In genomic region chrX:31608651-31609050, GRCh38 we compare ENCODE assay signal across 16 cellular contexts.
DNase-seq lines count a peak whose midpoint lies in the region; ATAC-seq, FAIRE-seq and TF ChIP-seq lines count a peak whose summit lies in the region.
"Had no signal": no experiment of that assay in that cellular context is flagged by ENCODE, and none has a peak within 500 bp of the region (broad histone marks: within the 10 kb centered on the region; RNA-seq: fewer than 3 reads in every experiment).

No MANE protein-coding gene starts in this region.

- peak overlapping the region; percentile 55 for H3K27ac Mint-ChIP-seq in MCF 10A (ENCODE audit: low read depth, unreplicated experiment)
- no peak overlapping the region for H3K27ac Mint-ChIP-seq in activated CD8-positive, alpha-beta T cell treated with anti-CD3 and anti-CD28 coated beads, Interleukin-2, amount 10 ng/mL, durations not matched to agents 7 days and 5 days

- H2AFZ ChIP-seq in endothelial cell of umbilical vein (ENCODE audit: low read depth, low read length) = no peak overlapping the region

- peaks cover 16% of the 10 kb centered on the region for H3K4me1 Mint-ChIP-seq in MCF 10A (ENCODE audit: insufficient read depth, unreplicated experiment)
- H3K4me1 Mint-ChIP-seq in activated CD8-positive, alpha-beta T cell treated with anti-CD3 and anti-CD28 coated beads, Interleukin-2, amount 10 ng/mL, durations not matched to agents 7 days and 5 days (ENCODE audit: low read depth) = no peaks in the 10 kb centered on the region

- H3K36me3 Mint-ChIP-seq in MCF 10A (ENCODE audit: insufficient read depth, unreplicated experiment) = no peaks in the 10 kb centered on the region
- H3K36me3 Mint-ChIP-seq in activated CD8-positive, alpha-beta T cell treated with anti-CD3 and anti-CD28 coated beads, Interleukin-2, amount 10 ng/mL, durations not matched to agents 7 days and 5 days (ENCODE audit: low read depth) = no peaks in the 10 kb centered on the region

- H3K27ac ChIP-seq in breast epithelium (no peak overlapping the region), endothelial cell of umbilical vein (ENCODE audit: insufficient read depth, low read depth, low read length) (no peak overlapping the region), gastrocnemius medialis (no peak overlapping the region)
- H3K27ac ChIP-seq: BLaER1 treated with 17β-estradiol and CSF1 and Interleukin-3, amounts not matched to agents 10 nM and 100 nM had no signal

- H3K9me3 Mint-ChIP-seq in MCF 10A (ENCODE audit: unreplicated experiment) = no peaks in the 10 kb centered on the region
- H3K9me3 Mint-ChIP-seq in activated CD8-positive, alpha-beta T cell treated with anti-CD3 and anti-CD28 coated beads, Interleukin-2, amount 10 ng/mL, durations not matched to agents 7 days and 5 days (ENCODE audit: insufficient read depth) = no peaks in the 10 kb centered on the region

- H3K4me3 ChIP-seq in breast epithelium = no peak overlapping the region
- no peak overlapping the region for H3K4me3 ChIP-seq in endothelial cell of umbilical vein (replicated peaks in 1 of 3; ENCODE audit: insufficient read depth in 1 of 3, low read depth in 1 of 3, low read length in 3 of 3)
- H3K4me3 ChIP-seq in gastrocnemius medialis = no peak overlapping the region
- H3K4me3 ChIP-seq: BLaER1 treated with 17β-estradiol and CSF1 and Interleukin-3, amounts not matched to agents 10 nM and 100 nM had no signal

- H3K9me3 ChIP-seq in breast epithelium (no peaks in the 10 kb centered on the region), endothelial cell of umbilical vein (replicated peaks; ENCODE audit: control insufficient read depth, insufficient read depth, low read length) (no peaks in the 10 kb centered on the region), gastrocnemius medialis (no peaks in the 10 kb centered on the region)

- ATAC-seq in left colon (peak; percentile 76), gastrocnemius medialis (no peak)
- no peak for ATAC-seq in activated CD8-positive, alpha-beta T cell treated with anti-CD3 and anti-CD28 coated beads, Interleukin-2, amount 10 ng/mL, durations not matched to agents 7 days and 5 days
- ATAC-seq: HCT116 had no signal

- CTCF ChIA-PET in MCF 10A (lab: Yijun Ruan, JAX) = interaction anchor here (1.3 to 1.5 kb wide), 2 partner anchors 184 to 570 kb away, joined by 3 to 7 read pairs; no protein-coding TSS in a partner anchor
- CTCF ChIA-PET in endothelial cell of umbilical vein (lab: Charles Lee) = no interaction called here
- CTCF ChIA-PET in activated CD8-positive, alpha-beta T cell treated with anti-CD3 and anti-CD28 coated beads, Interleukin-2, amount 10 ng/mL, durations not matched to agents 7 days and 5 days (lab: Charles Lee) = no interaction called here

- DNase-seq in MCF 10A (ENCODE audit: unreplicated experiment) (no peak), breast epithelium (ENCODE audit: low spot score in 2 of 2) (no peak), endothelial cell of umbilical vein (ENCODE audit: low read depth, low spot score) (no peak), left colon (no peak), NCI-H2196 treated with DMSO at 0.1 percent for 48 hours (lab: John Stamatoyannopoulos, UW; ENCODE audit: unreplicated experiment) (no peak), gastrocnemius medialis (no peak), DMS79 treated with DMSO at 0.1 percent for 48 hours (lab: John Stamatoyannopoulos, UW) (no peak)
- DNase-seq in activated CD8-positive, alpha-beta T cell treated with anti-CD3 and anti-CD28 coated beads, Interleukin-2, amount 10 ng/mL, durations not matched to agents 7 days and 5 days = no peak
- DNase-seq: 8988T, NCI-H1436, NCI-H2081, NCI-H2227 treated with DMSO at 0.1 percent for 48 hours, NCI-H526 treated with DMSO at 0.1 percent for 48 hours had no signal

- POLR2A ChIA-PET in MCF 10A (lab: Yijun Ruan, JAX) = no interaction called here
- POLR2A ChIA-PET in endothelial cell of umbilical vein (lab: Charles Lee) = no interaction called here
- POLR2A ChIA-PET in activated CD8-positive, alpha-beta T cell treated with anti-CD3 and anti-CD28 coated beads, Interleukin-2, amount 10 ng/mL, durations not matched to agents 7 days and 5 days (lab: Charles Lee) = no interaction called here

- H3K27me3 ChIP-seq in breast epithelium (peaks cover 0 to 13% of the 10 kb centered on the region in 2 donors), endothelial cell of umbilical vein (ENCODE audit: control insufficient read depth in 2 of 2, insufficient read depth in 2 of 2, low read length in 2 of 2) (no peaks in the 10 kb centered on the region), gastrocnemius medialis (no peaks in the 10 kb centered on the region)

- H3K4me3 Mint-ChIP-seq in MCF 10A (ENCODE audit: unreplicated experiment) = no peak overlapping the region
- no peak overlapping the region for H3K4me3 Mint-ChIP-seq in activated CD8-positive, alpha-beta T cell treated with anti-CD3 and anti-CD28 coated beads, Interleukin-2, amount 10 ng/mL, durations not matched to agents 7 days and 5 days

- no peak overlapping the region for H3K9ac ChIP-seq in endothelial cell of umbilical vein (replicated peaks; ENCODE audit: extremely low read depth, insufficient read depth, low read length)
- H3K9ac ChIP-seq: BLaER1 treated with 17β-estradiol and CSF1 and Interleukin-3, amounts not matched to agents 10 nM and 100 nM had no signal

- in situ Hi-C loops in gastrocnemius medialis (cut with MboI; ENCODE audit: low sequenced_read_pairs in 4 of 4) = no loop called here

- no peaks in the 10 kb centered on the region for H4K20me1 ChIP-seq in endothelial cell of umbilical vein (replicated peaks; ENCODE audit: control insufficient read depth, extremely low read depth, insufficient read depth, low read length)

- TF ChIP-seq CTCF in MCF 10A (IDR thresholded peaks at IDR 0.05; ENCODE audit: unreplicated experiment) (no peak), breast epithelium (IDR thresholded peaks at IDR 0.05) (no peak), endothelial cell of umbilical vein (IDR thresholded peaks at IDR 0.05; ENCODE audit: extremely low read depth in 1 of 2, insufficient read depth in 1 of 2, low read depth in 1 of 2, low read length in 2 of 2) (no peak), gastrocnemius medialis (IDR thresholded peaks at IDR 0.05 in 4 of 5, conservative IDR thresholded peaks at IDR 0.05 in 1 of 5) (no peak)

- H3K36me3 ChIP-seq in breast epithelium (no peaks in the 10 kb centered on the region), endothelial cell of umbilical vein (ENCODE audit: control insufficient read depth in 2 of 2, extremely low read depth in 1 of 2, insufficient read depth in 2 of 2, low read length in 2 of 2) (no peaks in the 10 kb centered on the region), gastrocnemius medialis (no peaks in the 10 kb centered on the region)
- H3K36me3 ChIP-seq: BLaER1 treated with 17β-estradiol and CSF1 and Interleukin-3, amounts not matched to agents 10 nM and 100 nM had no signal

- TF ChIP-seq POLR2A in breast epithelium (IDR thresholded peaks at IDR 0.05) (no peak), endothelial cell of umbilical vein (IDR thresholded peaks at IDR 0.05; ENCODE audit: low read depth, low read length) (no peak), gastrocnemius medialis (IDR thresholded peaks at IDR 0.05) (no peak)

- no peaks in the 10 kb centered on the region for H3K4me1 ChIP-seq in breast epithelium
- H3K4me1 ChIP-seq in endothelial cell of umbilical vein (ENCODE audit: control insufficient read depth, extremely low read depth, insufficient read depth, low read length) = no peaks in the 10 kb centered on the region
- no peaks in the 10 kb centered on the region for H3K4me1 ChIP-seq in gastrocnemius medialis
- H3K4me1 ChIP-seq: BLaER1 treated with 17β-estradiol and CSF1 and Interleukin-3, amounts not matched to agents 10 nM and 100 nM had no signal

- no peaks in the 10 kb centered on the region for H3K79me2 ChIP-seq in endothelial cell of umbilical vein (ENCODE audit: control insufficient read depth, insufficient read depth, low read length)

- no peak overlapping the region for H3K4me2 ChIP-seq in endothelial cell of umbilical vein (ENCODE audit: insufficient read depth, low read length)
- H3K4me2 ChIP-seq: BLaER1 treated with 17β-estradiol and CSF1 and Interleukin-3, amounts not matched to agents 10 nM and 100 nM had no signal

- H3K27me3 Mint-ChIP-seq in MCF 10A (ENCODE audit: insufficient read depth, unreplicated experiment) = no peaks in the 10 kb centered on the region
- H3K27me3 Mint-ChIP-seq in activated CD8-positive, alpha-beta T cell treated with anti-CD3 and anti-CD28 coated beads, Interleukin-2, amount 10 ng/mL, durations not matched to agents 7 days and 5 days (ENCODE audit: low read depth) = no peaks in the 10 kb centered on the region

- BruUV-seq in MCF 10A (replicated peaks; lab: Mats Ljungman, UMichigan) (TSS peak; percentile 94), endothelial cell of umbilical vein (replicated peaks; lab: Mats Ljungman, UMichigan) (no TSS peak)

- FAIRE-seq in endothelial cell of umbilical vein (lab: Jason Lieb, UNC) = peak; percentile 4
- FAIRE-seq: HTR-8/SVneo had no signal

- intact Hi-C loops in MCF 10A (cut with micrococcal nuclease) = loop anchor here (1.0 to 5.0 kb wide), 3 partner anchors 62 to 394 kb away; no protein-coding TSS in a partner anchor
- intact Hi-C loops in breast epithelium (cut with DNase I; ENCODE audit: low total_unique reads) = no loop called here
- intact Hi-C loops in endothelial cell of umbilical vein (cut with micrococcal nuclease) = no loop called here
- intact Hi-C loops in left colon (cut with DNase I, micrococcal nuclease) = no loop called here
- intact Hi-C loops in gastrocnemius medialis (cut with DNase I; ENCODE audit: low total_unique reads) = no loop called here

- dilution Hi-C loops in endothelial cell of umbilical vein (cut with MboI; ENCODE audit: extremely low pct_ligation_motif_present, low sequenced_read_pairs) = no loop called here

- H3K9me1 ChIP-seq in endothelial cell of umbilical vein (replicated peaks; ENCODE audit: control insufficient read depth, extremely low read depth, insufficient read depth, low read length) = no peaks in the 10 kb centered on the region

TF ChIP-seq in endothelial cell of umbilical vein, 7 proteins besides CTCF, POLR2A, EP300 and RAD21:
- TF ChIP-seq MAX (IDR thresholded peaks at IDR 0.05; ENCODE audit: insufficient read depth, insufficient read length) (no peak), MYC (IDR thresholded peaks at IDR 0.05; ENCODE audit: low read depth, low read length) (no peak), EZH2 (IDR thresholded peaks at IDR 0.05; ENCODE audit: borderline replicate concordance, low read depth, low read length, severe bottlenecking) (no peak), JUN (IDR thresholded peaks at IDR 0.05; ENCODE audit: borderline replicate concordance, insufficient read depth, insufficient read length, low read depth) (no peak), FOS (IDR thresholded peaks at IDR 0.05; ENCODE audit: borderline replicate concordance, insufficient read depth, low read length) (no peak), POLR2AphosphoS5 (IDR thresholded peaks at IDR 0.05; ENCODE audit: insufficient read depth, low read depth, low read length) (no peak), GATA2 (IDR thresholded peaks at IDR 0.05; ENCODE audit: insufficient read depth, insufficient read length, low read depth, low read length) (no peak)
